In the genomic region with DNA sequence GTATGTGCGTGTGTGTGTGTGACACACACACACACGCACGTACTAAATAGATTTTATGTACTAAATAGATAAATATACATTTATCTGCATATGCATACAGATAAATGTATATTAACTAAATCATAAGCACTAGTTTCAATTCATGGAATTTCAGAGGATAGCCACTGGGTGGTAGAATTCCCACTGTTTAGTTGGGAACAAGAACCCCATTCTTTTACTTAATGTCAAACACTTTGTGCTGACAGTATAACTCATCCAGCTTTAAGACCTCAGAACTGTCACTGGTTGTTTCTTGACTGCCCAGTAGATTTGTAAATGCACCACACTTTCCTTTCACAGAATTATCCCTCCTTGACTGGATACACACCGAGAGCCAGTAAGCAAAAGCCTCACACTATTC, we compare ENCODE assay signal across 11 cellular contexts. TPM values are rescaled to one million over a fixed set of nuclear protein-coding genes. Genes with fewer than 3 reads are reported as not detected.
DNase-seq lines count a peak whose midpoint lies in the region; ATAC-seq and TF ChIP-seq lines count a peak whose summit lies in the region.
"Had no signal": no experiment of that assay in that cellular context is flagged by ENCODE, and none has a peak within 500 bp of the region (broad histone marks: within the 10 kb centered on the region; RNA-seq: fewer than 3 reads in every experiment).

No MANE protein-coding gene starts in this region.

- no peak overlapping the region for H3K9ac ChIP-seq in parathyroid adenoma

- TF ChIP-seq CTCF in fibroblast of the aortic adventitia (IDR thresholded peaks at IDR 0.05; ENCODE audit: insufficient read depth, low read length): no peak
- no peak for TF ChIP-seq CTCF in parathyroid adenoma (IDR thresholded peaks at IDR 0.05)

- H3K4me2 ChIP-seq in parathyroid adenoma (ENCODE audit: low read length): peak overlapping the region; percentile 27

- no peaks in the 10 kb centered on the region for H3K27me3 ChIP-seq in parathyroid adenoma (ENCODE audit: control insufficient read depth, insufficient read depth, low read length)

- DNase-seq in COR-L47 (lab: John Stamatoyannopoulos, UW): peak; percentile 25
- peak; percentile 25 for DNase-seq in RPMI7951 (ENCODE audit: low read depth)
- peak; percentile 11 for DNase-seq in fibroblast of the aortic adventitia (ENCODE audit: low read depth)
- DNase-seq in NCI-H187 (lab: John Stamatoyannopoulos, UW): no peak
- DNase-seq in NCI-H1105 (lab: John Stamatoyannopoulos, UW): no peak
- DNase-seq in activated naive CD8-positive, alpha-beta T cell treated with anti-CD3 and anti-CD28 coated beads, Interleukin-2, amount 50 U/mL, for 24 hours: no peak
- DNase-seq: NCI-H2029; stimulated activated naive B cell treated with anti-CD40 and anti-IgM and Interleukin-4, amounts not matched to agents 10 μg/mL and 1 μg/mL and 100 μg/mL, for 72 hours had no signal

- no peaks in the 10 kb centered on the region for H3K36me3 ChIP-seq in parathyroid adenoma (ENCODE audit: control insufficient read depth, insufficient read depth, low read length)

- H3K27ac Mint-ChIP-seq in activated naive CD8-positive, alpha-beta T cell treated with anti-CD3 and anti-CD28 coated beads, Interleukin-2, amount 50 U/mL, for 24 hours: no peak overlapping the region
- H3K27ac Mint-ChIP-seq: stimulated activated naive B cell treated with anti-CD40 and anti-IgM and Interleukin-4, amounts not matched to agents 10 μg/mL and 1 μg/mL and 100 μg/mL, for 72 hours had no signal

- H2AFZ ChIP-seq in parathyroid adenoma: no peak overlapping the region

- no peak overlapping the region for H3K27ac ChIP-seq in parathyroid adenoma

- peaks cover 3% of the 10 kb centered on the region for H3K9me3 Mint-ChIP-seq in activated naive CD8-positive, alpha-beta T cell treated with anti-CD3 and anti-CD28 coated beads, Interleukin-2, amount 50 U/mL, for 24 hours

- H3K9me3 ChIP-seq in parathyroid adenoma (ENCODE audit: control insufficient read depth, low read length): no peaks in the 10 kb centered on the region

- peaks cover 13% of the 10 kb centered on the region for H3K4me1 ChIP-seq in parathyroid adenoma

- H3K4me3 Mint-ChIP-seq in activated naive CD8-positive, alpha-beta T cell treated with anti-CD3 and anti-CD28 coated beads, Interleukin-2, amount 50 U/mL, for 24 hours: no peak overlapping the region
- H3K4me3 Mint-ChIP-seq: stimulated activated naive B cell treated with anti-CD40 and anti-IgM and Interleukin-4, amounts not matched to agents 10 μg/mL and 1 μg/mL and 100 μg/mL, for 72 hours had no signal

- H3K4me3 ChIP-seq in fibroblast of the aortic adventitia (ENCODE audit: low read depth, low read length) (no peak overlapping the region), parathyroid adenoma (ENCODE audit: low read depth, low read length) (no peak overlapping the region)
- H3K4me3 ChIP-seq: GM12878 had no signal

- H3K4me1 Mint-ChIP-seq in activated naive CD8-positive, alpha-beta T cell treated with anti-CD3 and anti-CD28 coated beads, Interleukin-2, amount 50 U/mL, for 24 hours: no peaks in the 10 kb centered on the region
- H3K4me1 Mint-ChIP-seq: stimulated activated naive B cell treated with anti-CD40 and anti-IgM and Interleukin-4, amounts not matched to agents 10 μg/mL and 1 μg/mL and 100 μg/mL, for 72 hours had no signal

- no peaks in the 10 kb centered on the region for H3K27me3 Mint-ChIP-seq in activated naive CD8-positive, alpha-beta T cell treated with anti-CD3 and anti-CD28 coated beads, Interleukin-2, amount 50 U/mL, for 24 hours
- H3K27me3 Mint-ChIP-seq: stimulated activated naive B cell treated with anti-CD40 and anti-IgM and Interleukin-4, amounts not matched to agents 10 μg/mL and 1 μg/mL and 100 μg/mL, for 72 hours had no signal

- H3K79me2 ChIP-seq in parathyroid adenoma: peaks cover 8% of the 10 kb centered on the region

- no peaks in the 10 kb centered on the region for H3K36me3 Mint-ChIP-seq in activated naive CD8-positive, alpha-beta T cell treated with anti-CD3 and anti-CD28 coated beads, Interleukin-2, amount 50 U/mL, for 24 hours (ENCODE audit: low read depth)
- H3K36me3 Mint-ChIP-seq: stimulated activated naive B cell treated with anti-CD40 and anti-IgM and Interleukin-4, amounts not matched to agents 10 μg/mL and 1 μg/mL and 100 μg/mL, for 72 hours had no signal

- ATAC-seq in GM18505 (IDR thresholded peaks at IDR 0.05; ENCODE audit: unreplicated experiment): no peak
- no peak for ATAC-seq in activated naive CD8-positive, alpha-beta T cell treated with anti-CD3 and anti-CD28 coated beads, Interleukin-2, amount 50 U/mL, for 24 hours
- ATAC-seq: GM12878; stimulated activated naive B cell treated with anti-CD40 and anti-IgM and Interleukin-4, amounts not matched to agents 10 μg/mL and 1 μg/mL and 100 μg/mL, for 72 hours had no signal

- no peak for TF ChIP-seq POLR2A in GM18505 (IDR thresholded peaks at IDR 0.05; ENCODE audit: borderline replicate concordance, extremely low read depth, insufficient read depth, insufficient read length)

RNA-seq across cellular contexts. Expression of a gene that starts 32.5 kb away (rescaled TPM):
- 0.20 and 0.24 TPM in 2 replicates for total RNA-seq in RPMI7951 (2014; rRNA removed; shearing (Covaris generic))
- total RNA-seq in fibroblast of the aortic adventitia (ENCODE audit: low replicate concordance): 0.81 and 15.9 TPM in 2 replicates

Comparison
In these comparisons a context has a peak if more than half of its experiments do, and no peak if none do; other contexts are left out.
1. DNase-seq: peak in COR-L47 (single experiment), RPMI7951 (single experiment) and fibroblast of the aortic adventitia (single experiment); none in NCI-H187 (0 of 2), NCI-H1105 (single experiment) and activated naive CD8-positive, alpha-beta T cell treated with anti-CD3 and anti-CD28 coated beads, Interleukin-2, amount 50 U/mL, for 24 hours (single experiment).